ENCODE assay signal across 2 cellular contexts in the genomic region with DNA sequence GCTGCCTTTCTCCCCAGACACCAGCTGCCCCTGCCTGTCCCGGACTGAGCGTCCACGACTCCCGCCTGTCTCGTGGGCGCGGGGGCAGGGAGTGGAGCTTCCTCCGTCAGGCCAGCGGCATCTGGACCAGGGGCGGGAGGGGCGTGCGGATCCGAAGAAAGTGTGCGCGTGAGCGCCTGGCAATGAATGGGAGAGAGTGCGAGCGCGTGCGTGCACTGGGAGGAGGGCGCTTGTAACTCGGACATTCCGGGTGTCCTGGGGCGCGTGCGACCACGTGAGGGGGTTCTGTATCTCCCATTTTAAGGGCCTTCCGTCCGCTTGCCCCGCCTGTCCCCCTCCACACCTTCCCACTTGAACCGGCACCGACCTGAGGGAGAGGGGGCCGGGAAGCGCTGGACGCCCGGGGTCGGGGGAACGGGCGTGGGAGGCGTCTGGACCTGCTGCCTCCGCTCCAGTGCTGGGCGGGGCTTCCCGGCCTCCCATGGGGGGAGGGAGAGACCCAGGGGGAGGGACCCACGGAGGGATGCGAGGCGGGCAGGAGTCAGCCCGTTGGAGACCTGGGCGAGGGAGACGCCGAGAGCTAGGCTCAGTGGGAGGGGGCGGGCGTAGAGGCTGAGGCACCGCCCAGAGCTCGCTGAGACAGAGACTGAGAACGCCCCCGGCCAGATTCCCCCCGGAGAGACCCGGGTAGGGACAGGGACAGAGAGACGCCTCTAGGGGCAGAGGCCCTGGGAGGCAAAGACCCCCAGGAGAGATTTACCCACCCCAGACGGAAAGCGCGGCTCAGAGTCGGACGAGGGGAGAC.
TF ChIP-seq lines count a peak whose summit lies in the region.

A gene with protein sequence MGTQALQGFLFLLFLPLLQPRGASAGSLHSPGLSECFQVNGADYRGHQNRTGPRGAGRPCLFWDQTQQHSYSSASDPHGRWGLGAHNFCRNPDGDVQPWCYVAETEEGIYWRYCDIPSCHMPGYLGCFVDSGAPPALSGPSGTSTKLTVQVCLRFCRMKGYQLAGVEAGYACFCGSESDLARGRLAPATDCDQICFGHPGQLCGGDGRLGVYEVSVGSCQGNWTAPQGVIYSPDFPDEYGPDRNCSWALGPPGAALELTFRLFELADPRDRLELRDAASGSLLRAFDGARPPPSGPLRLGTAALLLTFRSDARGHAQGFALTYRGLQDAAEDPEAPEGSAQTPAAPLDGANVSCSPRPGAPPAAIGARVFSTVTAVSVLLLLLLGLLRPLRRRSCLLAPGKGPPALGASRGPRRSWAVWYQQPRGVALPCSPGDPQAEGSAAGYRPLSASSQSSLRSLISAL (plus strand): TSS at position 665 of the 805 bp plus-strand sequence. CDS start 246 bp downstream, outside the sequence.

TF ChIP-seq in HEK293, 187 proteins besides CTCF, POLR2A, EP300 and RAD21 (continued from another document):
- TF ChIP-seq, protein P1, sequence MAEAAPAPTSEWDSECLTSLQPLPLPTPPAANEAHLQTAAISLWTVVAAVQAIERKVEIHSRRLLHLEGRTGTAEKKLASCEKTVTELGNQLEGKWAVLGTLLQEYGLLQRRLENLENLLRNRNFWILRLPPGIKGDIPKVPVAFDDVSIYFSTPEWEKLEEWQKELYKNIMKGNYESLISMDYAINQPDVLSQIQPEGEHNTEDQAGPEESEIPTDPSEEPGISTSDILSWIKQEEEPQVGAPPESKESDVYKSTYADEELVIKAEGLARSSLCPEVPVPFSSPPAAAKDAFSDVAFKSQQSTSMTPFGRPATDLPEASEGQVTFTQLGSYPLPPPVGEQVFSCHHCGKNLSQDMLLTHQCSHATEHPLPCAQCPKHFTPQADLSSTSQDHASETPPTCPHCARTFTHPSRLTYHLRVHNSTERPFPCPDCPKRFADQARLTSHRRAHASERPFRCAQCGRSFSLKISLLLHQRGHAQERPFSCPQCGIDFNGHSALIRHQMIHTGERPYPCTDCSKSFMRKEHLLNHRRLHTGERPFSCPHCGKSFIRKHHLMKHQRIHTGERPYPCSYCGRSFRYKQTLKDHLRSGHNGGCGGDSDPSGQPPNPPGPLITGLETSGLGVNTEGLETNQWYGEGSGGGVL (tag by site-specific recombination; IDR thresholded peaks at IDR 0.05): peak; percentile 85
- TF ChIP-seq ZFHX2 (tag by site-specific recombination; conservative IDR thresholded peaks at IDR 0.05): peak; percentile 91
- TF ChIP-seq, protein P2, sequence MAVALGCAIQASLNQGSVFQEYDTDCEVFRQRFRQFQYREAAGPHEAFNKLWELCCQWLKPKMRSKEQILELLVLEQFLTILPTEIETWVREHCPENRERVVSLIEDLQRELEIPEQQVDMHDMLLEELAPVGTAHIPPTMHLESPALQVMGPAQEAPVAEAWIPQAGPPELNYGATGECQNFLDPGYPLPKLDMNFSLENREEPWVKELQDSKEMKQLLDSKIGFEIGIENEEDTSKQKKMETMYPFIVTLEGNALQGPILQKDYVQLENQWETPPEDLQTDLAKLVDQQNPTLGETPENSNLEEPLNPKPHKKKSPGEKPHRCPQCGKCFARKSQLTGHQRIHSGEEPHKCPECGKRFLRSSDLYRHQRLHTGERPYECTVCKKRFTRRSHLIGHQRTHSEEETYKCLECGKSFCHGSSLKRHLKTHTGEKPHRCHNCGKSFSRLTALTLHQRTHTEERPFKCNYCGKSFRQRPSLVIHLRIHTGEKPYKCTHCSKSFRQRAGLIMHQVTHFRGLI (tag by site-specific recombination; IDR thresholded peaks at IDR 0.05): no peak
- no peak for TF ChIP-seq SALL2 (tag by site-specific recombination; IDR thresholded peaks at IDR 0.05; ENCODE audit: borderline replicate concordance)
- no peak for TF ChIP-seq ZNF350 (tag by site-specific recombination; IDR thresholded peaks at IDR 0.05)
- TF ChIP-seq, protein P3, sequence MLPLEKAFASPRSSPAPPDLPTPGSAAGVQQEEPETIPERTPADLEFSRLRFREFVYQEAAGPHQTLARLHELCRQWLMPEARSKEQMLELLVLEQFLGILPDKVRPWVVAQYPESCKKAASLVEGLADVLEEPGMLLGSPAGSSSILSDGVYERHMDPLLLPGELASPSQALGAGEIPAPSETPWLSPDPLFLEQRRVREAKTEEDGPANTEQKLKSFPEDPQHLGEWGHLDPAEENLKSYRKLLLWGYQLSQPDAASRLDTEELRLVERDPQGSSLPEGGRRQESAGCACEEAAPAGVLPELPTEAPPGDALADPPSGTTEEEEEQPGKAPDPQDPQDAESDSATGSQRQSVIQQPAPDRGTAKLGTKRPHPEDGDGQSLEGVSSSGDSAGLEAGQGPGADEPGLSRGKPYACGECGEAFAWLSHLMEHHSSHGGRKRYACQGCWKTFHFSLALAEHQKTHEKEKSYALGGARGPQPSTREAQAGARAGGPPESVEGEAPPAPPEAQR (tag by site-specific recombination; IDR thresholded peaks at IDR 0.05): 0 out of 2 replicates have a peak, but pooled peaks have one; percentile 44
- TF ChIP-seq, protein P4, sequence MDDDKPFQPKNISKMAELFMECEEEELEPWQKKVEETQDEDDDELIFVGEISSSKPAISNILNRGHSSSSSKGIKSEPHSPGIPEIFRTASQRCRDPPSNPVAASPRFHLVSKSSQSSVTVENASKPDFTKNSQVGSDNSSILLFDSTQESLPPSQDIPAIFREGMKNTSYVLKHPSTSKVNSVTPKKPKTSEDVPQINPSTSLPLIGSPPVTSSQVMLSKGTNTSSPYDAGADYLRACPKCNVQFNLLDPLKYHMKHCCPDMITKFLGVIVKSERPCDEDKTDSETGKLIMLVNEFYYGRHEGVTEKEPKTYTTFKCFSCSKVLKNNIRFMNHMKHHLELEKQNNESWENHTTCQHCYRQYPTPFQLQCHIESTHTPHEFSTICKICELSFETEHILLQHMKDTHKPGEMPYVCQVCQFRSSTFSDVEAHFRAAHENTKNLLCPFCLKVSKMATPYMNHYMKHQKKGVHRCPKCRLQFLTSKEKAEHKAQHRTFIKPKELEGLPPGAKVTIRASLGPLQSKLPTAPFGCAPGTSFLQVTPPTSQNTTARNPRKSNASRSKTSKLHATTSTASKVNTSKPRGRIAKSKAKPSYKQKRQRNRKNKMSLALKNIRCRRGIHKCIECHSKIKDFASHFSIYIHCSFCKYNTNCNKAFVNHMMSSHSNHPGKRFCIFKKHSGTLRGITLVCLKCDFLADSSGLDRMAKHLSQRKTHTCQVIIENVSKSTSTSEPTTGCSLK (tag by site-specific recombination; IDR thresholded peaks at IDR 0.05): no peak
- TF ChIP-seq ZFP3 (tag by site-specific recombination; IDR thresholded peaks at IDR 0.05; ENCODE audit: low read depth): no peak
- TF ChIP-seq, protein P5, sequence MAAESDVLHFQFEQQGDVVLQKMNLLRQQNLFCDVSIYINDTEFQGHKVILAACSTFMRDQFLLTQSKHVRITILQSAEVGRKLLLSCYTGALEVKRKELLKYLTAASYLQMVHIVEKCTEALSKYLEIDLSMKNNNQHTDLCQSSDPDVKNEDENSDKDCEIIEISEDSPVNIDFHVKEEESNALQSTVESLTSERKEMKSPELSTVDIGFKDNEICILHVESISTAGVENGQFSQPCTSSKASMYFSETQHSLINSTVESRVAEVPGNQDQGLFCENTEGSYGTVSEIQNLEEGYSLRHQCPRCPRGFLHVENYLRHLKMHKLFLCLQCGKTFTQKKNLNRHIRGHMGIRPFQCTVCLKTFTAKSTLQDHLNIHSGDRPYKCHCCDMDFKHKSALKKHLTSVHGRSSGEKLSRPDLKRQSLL (tag by site-specific recombination; IDR thresholded peaks at IDR 0.05): 0 out of 2 replicates have a peak, but pooled peaks have one; percentile 47

TF ChIP-seq in K562, 482 proteins besides CTCF, POLR2A, EP300 and RAD21 (continued from another document and continues in another):
- TF ChIP-seq, protein P6, sequence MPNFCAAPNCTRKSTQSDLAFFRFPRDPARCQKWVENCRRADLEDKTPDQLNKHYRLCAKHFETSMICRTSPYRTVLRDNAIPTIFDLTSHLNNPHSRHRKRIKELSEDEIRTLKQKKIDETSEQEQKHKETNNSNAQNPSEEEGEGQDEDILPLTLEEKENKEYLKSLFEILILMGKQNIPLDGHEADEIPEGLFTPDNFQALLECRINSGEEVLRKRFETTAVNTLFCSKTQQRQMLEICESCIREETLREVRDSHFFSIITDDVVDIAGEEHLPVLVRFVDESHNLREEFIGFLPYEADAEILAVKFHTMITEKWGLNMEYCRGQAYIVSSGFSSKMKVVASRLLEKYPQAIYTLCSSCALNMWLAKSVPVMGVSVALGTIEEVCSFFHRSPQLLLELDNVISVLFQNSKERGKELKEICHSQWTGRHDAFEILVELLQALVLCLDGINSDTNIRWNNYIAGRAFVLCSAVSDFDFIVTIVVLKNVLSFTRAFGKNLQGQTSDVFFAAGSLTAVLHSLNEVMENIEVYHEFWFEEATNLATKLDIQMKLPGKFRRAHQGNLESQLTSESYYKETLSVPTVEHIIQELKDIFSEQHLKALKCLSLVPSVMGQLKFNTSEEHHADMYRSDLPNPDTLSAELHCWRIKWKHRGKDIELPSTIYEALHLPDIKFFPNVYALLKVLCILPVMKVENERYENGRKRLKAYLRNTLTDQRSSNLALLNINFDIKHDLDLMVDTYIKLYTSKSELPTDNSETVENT (CRISPR knock-in tag; IDR thresholded peaks at IDR 0.05): no peak
- TF ChIP-seq TGIF2 (CRISPR knock-in tag; IDR thresholded peaks at IDR 0.05) (no peak), PHF8 (IDR thresholded peaks at IDR 0.05; ENCODE audit: borderline replicate concordance, low read length) (peak; percentile 40; the same call in 1 of the 2 replicates), ASH1L (IDR thresholded peaks at IDR 0.05; ENCODE audit: borderline replicate concordance, low read depth, partially characterized antibody) (no peak), MBD2 (IDR thresholded peaks at IDR 0.05; ENCODE audit: borderline replicate concordance, low read depth) (no peak), LCOR (CRISPR knock-in tag; IDR thresholded peaks at IDR 0.05) (peak; percentile 82; the same call in 1 of the 2 replicates), ATF7 (IDR thresholded peaks at IDR 0.05) (0 out of 2 replicates have a peak, but pooled peaks have one; percentile 10), ZFX (CRISPR knock-in tag; IDR thresholded peaks at IDR 0.05) (no peak), ZSCAN29 (IDR thresholded peaks at IDR 0.05) (0 out of 2 replicates have a peak, but pooled peaks have one; percentile 65), YY1 (IDR thresholded peaks at IDR 0.05; ENCODE audit: borderline replicate concordance in 1 of 3, control insufficient read depth in 1 of 3, extremely low read depth in 1 of 3, insufficient read depth in 3 of 3, insufficient read length in 1 of 3, insufficient replicate concordance in 2 of 3, low read depth in 1 of 3, low read length in 2 of 3) (peak in 1 of 3 experiments; percentile 29), JUNB (CRISPR knock-in tag; conservative IDR thresholded peaks at IDR 0.05) (no peak), TAF9B (IDR thresholded peaks at IDR 0.05; ENCODE audit: partially characterized antibody) (no peak), POLR3A (IDR thresholded peaks at IDR 0.05; ENCODE audit: borderline replicate concordance, extremely low read depth, insufficient read depth, insufficient read length) (no peak), CBFB (CRISPR knock-in tag; IDR thresholded peaks at IDR 0.05) (no peak), ZNF507 (tag; conservative IDR thresholded peaks at IDR 0.05) (no peak), MYC (IDR thresholded peaks at IDR 0.05; ENCODE audit: low read depth, low read length) (peak; percentile 63), MYC (CRISPR knock-in tag; IDR thresholded peaks at IDR 0.05; ENCODE audit: borderline replicate concordance, low read depth) (no peak), NCOA6 (IDR thresholded peaks at IDR 0.05) (no peak), ZNF143 (CRISPR knock-in tag; IDR thresholded peaks at IDR 0.05) (no peak), SAP30 (IDR thresholded peaks at IDR 0.05; ENCODE audit: borderline replicate concordance, insufficient read depth, low read depth, low read length, poor library complexity, severe bottlenecking) (no peak)
- TF ChIP-seq, protein P7, sequence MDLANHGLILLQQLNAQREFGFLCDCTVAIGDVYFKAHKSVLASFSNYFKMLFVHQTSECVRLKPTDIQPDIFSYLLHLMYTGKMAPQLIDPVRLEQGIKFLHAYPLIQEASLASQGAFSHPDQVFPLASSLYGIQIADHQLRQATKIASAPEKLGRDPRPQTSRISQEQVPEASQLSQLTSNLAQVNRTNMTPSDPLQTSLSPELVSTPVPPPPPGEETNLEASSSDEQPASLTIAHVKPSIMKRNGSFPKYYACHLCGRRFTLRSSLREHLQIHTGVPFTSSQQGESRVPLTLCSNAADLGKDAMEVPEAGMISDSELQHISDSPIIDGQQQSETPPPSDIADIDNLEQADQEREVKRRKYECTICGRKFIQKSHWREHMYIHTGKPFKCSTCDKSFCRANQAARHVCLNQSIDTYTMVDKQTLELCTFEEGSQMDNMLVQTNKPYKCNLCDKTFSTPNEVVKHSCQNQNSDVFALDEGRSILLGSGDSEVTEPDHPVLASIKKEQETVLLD (IDR thresholded peaks at IDR 0.05): 0 out of 2 replicates have a peak, but pooled peaks have one; percentile 58
- TF ChIP-seq, protein P8, sequence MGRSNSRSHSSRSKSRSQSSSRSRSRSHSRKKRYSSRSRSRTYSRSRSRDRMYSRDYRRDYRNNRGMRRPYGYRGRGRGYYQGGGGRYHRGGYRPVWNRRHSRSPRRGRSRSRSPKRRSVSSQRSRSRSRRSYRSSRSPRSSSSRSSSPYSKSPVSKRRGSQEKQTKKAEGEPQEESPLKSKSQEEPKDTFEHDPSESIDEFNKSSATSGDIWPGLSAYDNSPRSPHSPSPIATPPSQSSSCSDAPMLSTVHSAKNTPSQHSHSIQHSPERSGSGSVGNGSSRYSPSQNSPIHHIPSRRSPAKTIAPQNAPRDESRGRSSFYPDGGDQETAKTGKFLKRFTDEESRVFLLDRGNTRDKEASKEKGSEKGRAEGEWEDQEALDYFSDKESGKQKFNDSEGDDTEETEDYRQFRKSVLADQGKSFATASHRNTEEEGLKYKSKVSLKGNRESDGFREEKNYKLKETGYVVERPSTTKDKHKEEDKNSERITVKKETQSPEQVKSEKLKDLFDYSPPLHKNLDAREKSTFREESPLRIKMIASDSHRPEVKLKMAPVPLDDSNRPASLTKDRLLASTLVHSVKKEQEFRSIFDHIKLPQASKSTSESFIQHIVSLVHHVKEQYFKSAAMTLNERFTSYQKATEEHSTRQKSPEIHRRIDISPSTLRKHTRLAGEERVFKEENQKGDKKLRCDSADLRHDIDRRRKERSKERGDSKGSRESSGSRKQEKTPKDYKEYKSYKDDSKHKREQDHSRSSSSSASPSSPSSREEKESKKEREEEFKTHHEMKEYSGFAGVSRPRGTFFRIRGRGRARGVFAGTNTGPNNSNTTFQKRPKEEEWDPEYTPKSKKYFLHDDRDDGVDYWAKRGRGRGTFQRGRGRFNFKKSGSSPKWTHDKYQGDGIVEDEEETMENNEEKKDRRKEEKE (IDR thresholded peaks at IDR 0.05; ENCODE audit: borderline replicate concordance in 1 of 2, control insufficient read depth in 1 of 2, low read depth in 2 of 2, low read length in 1 of 2): no peak
